9 cellular contexts compared by ENCODE assay signal in the genomic region with DNA sequence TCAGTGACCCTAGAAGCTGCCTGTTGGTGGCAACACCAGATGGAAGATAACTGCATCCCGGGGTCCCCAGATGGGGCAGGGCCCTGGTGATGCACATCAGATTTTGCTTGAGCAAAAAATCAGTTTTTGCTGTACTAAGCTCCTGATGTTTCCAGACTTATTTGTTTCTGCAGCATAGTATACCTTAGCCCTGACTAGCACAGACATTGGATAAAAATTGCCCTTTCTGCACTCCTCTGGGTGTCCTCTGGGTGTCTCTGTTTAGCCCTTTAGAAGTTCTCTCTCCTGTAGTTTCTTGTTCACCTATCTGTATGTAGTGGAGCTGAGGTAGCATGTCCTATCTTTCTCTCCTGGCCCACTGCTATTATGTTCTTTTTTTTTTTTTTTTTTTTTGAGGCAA. TPM values are rescaled to one million over a fixed set of nuclear protein-coding genes. Genes with fewer than 3 reads are reported as not detected.
DNase-seq lines count a peak whose midpoint lies in the region; ATAC-seq, FAIRE-seq and TF ChIP-seq lines count a peak whose summit lies in the region.
"Had no signal": no experiment of that assay in that cellular context is flagged by ENCODE, and none has a peak within 500 bp of the region (broad histone marks: within the 10 kb centered on the region; RNA-seq: fewer than 3 reads in every experiment).

No MANE protein-coding gene starts in this region.

- no peak overlapping the region for H4K91ac ChIP-seq in IMR-90 (ENCODE audit: insufficient read depth, low read depth, low read length)

- H2BK20ac ChIP-seq in IMR-90 (ENCODE audit: low read depth, low read length), result no peak overlapping the region

- DNase-seq in NCI-H345 (lab: John Stamatoyannopoulos, UW), result peak; percentile 6
- DNase-seq in NCI-H345 treated with DMSO at 0.1 percent for 48 hours (lab: John Stamatoyannopoulos, UW; ENCODE audit: unreplicated experiment), result no peak
- DNase-seq in IMR-90, result peak; percentile 10
- peak; percentile 60 for DNase-seq in SW480 (ENCODE audit: low spot score)
- peak; percentile 10 for DNase-seq in kidney glomerular epithelial cell (lab: John Stamatoyannopoulos, UW)
- no peak for DNase-seq in frontal cortex (ENCODE audit: low spot score in 2 of 2)
- no peak for DNase-seq in mucosa of gallbladder (ENCODE audit: low spot score)
- no peak for DNase-seq in globus pallidus (ENCODE audit: low spot score)

- no peak overlapping the region for H3K14ac ChIP-seq in IMR-90 (replicated peaks; ENCODE audit: low read depth, low read length)

- TF ChIP-seq POLR2A in IMR-90 (IDR thresholded peaks at IDR 0.05; ENCODE audit: low read depth, low read length), result no peak

- no peak overlapping the region for H3K56ac ChIP-seq in IMR-90 (ENCODE audit: extremely low read depth, insufficient read depth, low read length)

- intact Hi-C loops in IMR-90 (cut with micrococcal nuclease), result loop anchor here (5.0 kb wide), 1 partner anchor 416 kb away; a partner anchor contains a TSS

- no peak overlapping the region for H3K27ac ChIP-seq in IMR-90 (ENCODE audit: insufficient read depth, low read length)
- H3K27ac ChIP-seq: BLaER1 had no signal

- no peak overlapping the region for H3K9ac ChIP-seq in IMR-90 (ENCODE audit: low read depth, low read length)
- H3K9ac ChIP-seq: BLaER1 had no signal

- no peak overlapping the region for H3K4ac ChIP-seq in IMR-90 (ENCODE audit: low read depth, low read length)

- H3K23ac ChIP-seq in IMR-90 (ENCODE audit: low read depth, low read length), result no peak overlapping the region

- H3K18ac ChIP-seq in IMR-90 (ENCODE audit: low read depth, low read length), result no peak overlapping the region

- no peaks in the 10 kb centered on the region for H3K79me1 ChIP-seq in IMR-90 (ENCODE audit: low read depth in 1 of 2, low read length in 2 of 2)

- no peaks in the 10 kb centered on the region for H3K4me1 ChIP-seq in IMR-90 (ENCODE audit: control insufficient read depth, insufficient read depth, low read length)

- POLR2A ChIA-PET in IMR-90 (lab: Charles Lee; ENCODE audit: unreplicated experiment), result no interaction called here

- TF ChIP-seq RAD21 in IMR-90 (IDR thresholded peaks at IDR 0.05; ENCODE audit: low read length), result peak; percentile 34

- dilution Hi-C loops in IMR-90 (cut with HindIII; ENCODE audit: low sequenced_read_pairs, unreplicated experiment), result no loop called here

- H3K4me3 ChIP-seq in IMR-90 (ENCODE audit: insufficient read depth, low read depth, low read length), result no peak overlapping the region
- H3K4me3 ChIP-seq: BLaER1 had no signal

- no peak overlapping the region for H2BK5ac ChIP-seq in IMR-90 (ENCODE audit: low read depth, low read length, poor library complexity, severe bottlenecking)

- H3K9me3 ChIP-seq in IMR-90 (ENCODE audit: control insufficient read depth, insufficient read depth, low read length), result no peaks in the 10 kb centered on the region
- H3K9me3 ChIP-seq: BLaER1 had no signal

- peak; percentile 68; the same call in 1 of the 2 replicates for ATAC-seq in IMR-90 (ENCODE audit: low read depth)

- H2AK9ac ChIP-seq in IMR-90 (replicated peaks; ENCODE audit: low read depth, low read length, poor library complexity), result no peak overlapping the region

- H3K4me2 ChIP-seq in IMR-90 (ENCODE audit: low read depth, low read length), result no peak overlapping the region
- H3K4me2 ChIP-seq: BLaER1 had no signal

- in situ Hi-C loops in IMR-90 (cut with MboI; ENCODE audit: low sequenced_read_pairs), result loop anchor here (25.0 kb wide), 1 partner anchor 421 kb away; a partner anchor contains a TSS

- H3K9me1 ChIP-seq in IMR-90 (ENCODE audit: insufficient read depth, low read length), result no peaks in the 10 kb centered on the region

- CTCF ChIA-PET in IMR-90 (lab: Yijun Ruan, JAX), result interaction anchor here (1.6 kb wide), 1 partner anchor 278 kb away, joined by 7 read pairs; no protein-coding TSS in a partner anchor

- H2BK120ac ChIP-seq in IMR-90 (ENCODE audit: low read depth, low read length), result no peak overlapping the region

- no peak overlapping the region for H4K8ac ChIP-seq in IMR-90 (ENCODE audit: low read depth in 2 of 2, low read length in 2 of 2)

- peak; percentile 34 for TF ChIP-seq CTCF in IMR-90 (conservative IDR thresholded peaks at IDR 0.05; ENCODE audit: low read depth, low read length)

- no peak overlapping the region for H4K5ac ChIP-seq in IMR-90 (ENCODE audit: low read depth, low read length)

- WGBS in IMR-90 (ENCODE audit: extremely low coverage in 2 of 2, insufficient read length in 1 of 2), 2 experiments, result 40% methylated on average over 1 of the region's 1 CpG; no CpG with 5 or more reads in 1 of the 2 experiments

- no peak overlapping the region for H2BK15ac ChIP-seq in IMR-90 (ENCODE audit: low read depth, low read length)

- no peak for FAIRE-seq in frontal cortex (lab: Jason Lieb, UNC)

- peaks cover 26% of the 10 kb centered on the region for H3K27me3 ChIP-seq in IMR-90 (ENCODE audit: control insufficient read depth, insufficient read depth, low read length)
- H3K27me3 ChIP-seq: BLaER1 had no signal

- H4K20me1 ChIP-seq in IMR-90 (ENCODE audit: insufficient read depth, low read length), result no peaks in the 10 kb centered on the region
- H4K20me1 ChIP-seq: BLaER1 had no signal

- H2AFZ ChIP-seq in IMR-90 (replicated peaks; ENCODE audit: low read length, poor library complexity), result no peak overlapping the region

- no peak overlapping the region for H2AK5ac ChIP-seq in IMR-90 (ENCODE audit: low read depth, low read length)

- BruUV-seq in IMR-90 (replicated peaks; lab: Mats Ljungman, UMichigan), result no TSS peak

- H3K36me3 ChIP-seq in IMR-90 (ENCODE audit: control insufficient read depth, insufficient read depth, low read length), result no peaks in the 10 kb centered on the region
- H3K36me3 ChIP-seq: BLaER1 had no signal

TF ChIP-seq in IMR-90, 13 proteins besides CTCF, POLR2A, EP300 and RAD21:
- TF ChIP-seq SMC3 (IDR thresholded peaks at IDR 0.05; ENCODE audit: low read depth, low read length) (peak; percentile 31; the same call in 1 of the 2 replicates), MAFK (IDR thresholded peaks at IDR 0.05; ENCODE audit: low read depth, low read length) (no peak), FOS (IDR thresholded peaks at IDR 0.05; ENCODE audit: low read depth, low read length) (no peak), CHD1 (IDR thresholded peaks at IDR 0.05; ENCODE audit: low read depth, low read length) (no peak), MAZ (IDR thresholded peaks at IDR 0.05; ENCODE audit: borderline replicate concordance, low read depth, low read length) (no peak)
- TF ChIP-seq, protein P1, sequence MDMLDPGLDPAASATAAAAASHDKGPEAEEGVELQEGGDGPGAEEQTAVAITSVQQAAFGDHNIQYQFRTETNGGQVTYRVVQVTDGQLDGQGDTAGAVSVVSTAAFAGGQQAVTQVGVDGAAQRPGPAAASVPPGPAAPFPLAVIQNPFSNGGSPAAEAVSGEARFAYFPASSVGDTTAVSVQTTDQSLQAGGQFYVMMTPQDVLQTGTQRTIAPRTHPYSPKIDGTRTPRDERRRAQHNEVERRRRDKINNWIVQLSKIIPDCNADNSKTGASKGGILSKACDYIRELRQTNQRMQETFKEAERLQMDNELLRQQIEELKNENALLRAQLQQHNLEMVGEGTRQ (IDR thresholded peaks at IDR 0.05; ENCODE audit: low read depth, low read length), result no peak

RNA-seq across cellular contexts. Expression of a gene that starts 30.3 kb away (rescaled TPM):
- total RNA-seq in IMR-90 (2012; rRNA removed), result not detected in 2 replicates
- not detected in 2 replicates for polyA plus RNA-seq in IMR-90 (2012; rRNA removed)
- polyA plus RNA-seq in IMR-90 (2012; cell fraction: cytosol; rRNA removed), result not detected in 2 replicates
- not detected in 2 replicates for polyA plus RNA-seq in IMR-90 (2012; cell fraction: nucleus; rRNA removed; ENCODE audit: low replicate concordance)
- not detected for total RNA-seq in frontal cortex
- not detected for total RNA-seq in mucosa of gallbladder

RNA-seq across cellular contexts. Expression of a gene that starts 30.7 kb away (rescaled TPM):
- total RNA-seq in IMR-90 (2012; rRNA removed) (not detected in 2 replicates), frontal cortex (3.3 TPM), mucosa of gallbladder (2.3 TPM)
- not detected in 2 replicates for polyA plus RNA-seq in IMR-90 (2012; rRNA removed)
- polyA plus RNA-seq in IMR-90 (2012; cell fraction: cytosol; rRNA removed), result not detected in 2 replicates
- polyA plus RNA-seq in IMR-90 (2012; cell fraction: nucleus; rRNA removed; ENCODE audit: low replicate concordance), result not detected in 2 replicates

Comparison
In these comparisons a context has a peak if more than half of its experiments do, and no peak if none do; other contexts are left out.
1. DNase-seq: peak in NCI-H345 (single experiment), IMR-90 (single experiment), SW480 (single experiment) and kidney glomerular epithelial cell (single experiment); none in NCI-H345 treated with DMSO at 0.1 percent for 48 hours (single experiment), frontal cortex (0 of 2), mucosa of gallbladder (single experiment) and globus pallidus (single experiment).